Comparison of ENCODE assay signal across 1 cellular context in the genomic region with DNA sequence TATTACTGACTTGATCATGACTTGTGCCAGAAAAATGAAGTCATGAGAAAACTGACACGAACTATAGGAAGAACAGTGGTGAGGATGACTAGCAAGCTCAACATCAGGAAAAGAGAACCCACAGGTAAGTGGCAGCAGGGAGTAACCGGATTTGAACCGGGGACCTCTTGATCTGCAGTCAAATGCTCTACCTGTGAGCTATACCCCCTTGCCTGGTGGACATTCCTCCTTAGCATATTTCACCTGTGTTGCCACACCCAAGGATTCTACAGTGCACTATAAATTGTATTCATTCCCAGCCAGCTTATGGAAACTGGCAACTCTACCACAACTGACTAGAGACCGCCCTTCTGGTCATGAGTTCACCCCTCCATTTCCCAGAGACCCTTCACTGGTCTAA.
TF ChIP-seq lines count a peak whose summit lies in the region.

No MANE protein-coding gene starts in this region.

TF ChIP-seq in GM23338, 12 proteins besides CTCF, POLR2A, EP300 and RAD21 (continued from another document):
- TF ChIP-seq, protein P1, sequence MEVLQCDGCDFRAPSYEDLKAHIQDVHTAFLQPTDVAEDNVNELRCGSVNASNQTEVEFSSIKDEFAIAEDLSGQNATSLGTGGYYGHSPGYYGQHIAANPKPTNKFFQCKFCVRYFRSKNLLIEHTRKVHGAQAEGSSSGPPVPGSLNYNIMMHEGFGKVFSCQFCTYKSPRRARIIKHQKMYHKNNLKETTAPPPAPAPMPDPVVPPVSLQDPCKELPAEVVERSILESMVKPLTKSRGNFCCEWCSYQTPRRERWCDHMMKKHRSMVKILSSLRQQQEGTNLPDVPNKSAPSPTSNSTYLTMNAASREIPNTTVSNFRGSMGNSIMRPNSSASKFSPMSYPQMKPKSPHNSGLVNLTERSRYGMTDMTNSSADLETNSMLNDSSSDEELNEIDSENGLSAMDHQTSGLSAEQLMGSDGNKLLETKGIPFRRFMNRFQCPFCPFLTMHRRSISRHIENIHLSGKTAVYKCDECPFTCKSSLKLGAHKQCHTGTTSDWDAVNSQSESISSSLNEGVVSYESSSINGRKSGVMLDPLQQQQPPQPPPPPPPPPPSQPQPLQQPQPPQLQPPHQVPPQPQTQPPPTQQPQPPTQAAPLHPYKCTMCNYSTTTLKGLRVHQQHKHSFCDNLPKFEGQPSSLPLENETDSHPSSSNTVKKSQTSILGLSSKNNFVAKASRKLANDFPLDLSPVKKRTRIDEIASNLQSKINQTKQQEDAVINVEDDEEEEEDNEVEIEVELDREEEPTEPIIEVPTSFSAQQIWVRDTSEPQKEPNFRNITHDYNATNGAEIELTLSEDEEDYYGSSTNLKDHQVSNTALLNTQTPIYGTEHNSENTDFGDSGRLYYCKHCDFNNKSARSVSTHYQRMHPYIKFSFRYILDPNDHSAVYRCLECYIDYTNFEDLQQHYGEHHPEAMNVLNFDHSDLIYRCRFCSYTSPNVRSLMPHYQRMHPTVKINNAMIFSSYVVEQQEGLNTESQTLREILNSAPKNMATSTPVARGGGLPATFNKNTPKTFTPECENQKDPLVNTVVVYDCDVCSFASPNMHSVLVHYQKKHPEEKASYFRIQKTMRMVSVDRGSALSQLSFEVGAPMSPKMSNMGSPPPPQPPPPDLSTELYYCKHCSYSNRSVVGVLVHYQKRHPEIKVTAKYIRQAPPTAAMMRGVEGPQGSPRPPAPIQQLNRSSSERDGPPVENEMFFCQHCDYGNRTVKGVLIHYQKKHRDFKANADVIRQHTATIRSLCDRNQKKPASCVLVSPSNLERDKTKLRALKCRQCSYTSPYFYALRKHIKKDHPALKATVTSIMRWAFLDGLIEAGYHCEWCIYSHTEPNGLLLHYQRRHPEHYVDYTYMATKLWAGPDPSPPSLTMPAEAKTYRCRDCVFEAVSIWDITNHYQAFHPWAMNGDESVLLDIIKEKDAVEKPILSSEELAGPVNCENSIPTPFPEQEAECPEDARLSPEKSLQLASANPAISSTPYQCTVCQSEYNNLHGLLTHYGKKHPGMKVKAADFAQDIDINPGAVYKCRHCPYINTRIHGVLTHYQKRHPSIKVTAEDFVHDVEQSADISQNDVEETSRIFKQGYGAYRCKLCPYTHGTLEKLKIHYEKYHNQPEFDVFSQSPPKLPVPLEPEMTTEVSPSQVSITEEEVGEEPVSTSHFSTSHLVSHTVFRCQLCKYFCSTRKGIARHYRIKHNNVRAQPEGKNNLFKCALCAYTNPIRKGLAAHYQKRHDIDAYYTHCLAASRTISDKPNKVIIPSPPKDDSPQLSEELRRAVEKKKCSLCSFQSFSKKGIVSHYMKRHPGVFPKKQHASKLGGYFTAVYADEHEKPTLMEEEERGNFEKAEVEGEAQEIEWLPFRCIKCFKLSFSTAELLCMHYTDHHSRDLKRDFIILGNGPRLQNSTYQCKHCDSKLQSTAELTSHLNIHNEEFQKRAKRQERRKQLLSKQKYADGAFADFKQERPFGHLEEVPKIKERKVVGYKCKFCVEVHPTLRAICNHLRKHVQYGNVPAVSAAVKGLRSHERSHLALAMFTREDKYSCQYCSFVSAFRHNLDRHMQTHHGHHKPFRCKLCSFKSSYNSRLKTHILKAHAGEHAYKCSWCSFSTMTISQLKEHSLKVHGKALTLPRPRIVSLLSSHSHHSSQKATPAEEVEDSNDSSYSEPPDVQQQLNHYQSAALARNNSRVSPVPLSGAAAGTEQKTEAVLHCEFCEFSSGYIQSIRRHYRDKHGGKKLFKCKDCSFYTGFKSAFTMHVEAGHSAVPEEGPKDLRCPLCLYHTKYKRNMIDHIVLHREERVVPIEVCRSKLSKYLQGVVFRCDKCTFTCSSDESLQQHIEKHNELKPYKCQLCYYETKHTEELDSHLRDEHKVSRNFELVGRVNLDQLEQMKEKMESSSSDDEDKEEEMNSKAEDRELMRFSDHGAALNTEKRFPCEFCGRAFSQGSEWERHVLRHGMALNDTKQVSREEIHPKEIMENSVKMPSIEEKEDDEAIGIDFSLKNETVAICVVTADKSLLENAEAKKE (CRISPR knock-in tag; IDR thresholded peaks at IDR 0.05) = no peak
- TF ChIP-seq POLR2AphosphoS5 (IDR thresholded peaks at IDR 0.05; ENCODE audit: low read depth) (no peak), EZH2phosphoT487 (IDR thresholded peaks at IDR 0.05; ENCODE audit: unreplicated experiment) (no peak)
